In genomic region chr5:129906177-129906887, GRCh38 we compare ENCODE assay signal across 8 cellular contexts. TPM values are rescaled to one million over a fixed set of nuclear protein-coding genes. Genes with fewer than 3 reads are reported as not detected.
DNase-seq lines count a peak whose midpoint lies in the region; ATAC-seq and TF ChIP-seq lines count a peak whose summit lies in the region.

No MANE protein-coding gene starts in this region.

- intact Hi-C loops in left ventricle myocardium inferior (cut with micrococcal nuclease): loop anchor here (10.0 kb wide), 1 partner anchor 238 kb away; no protein-coding TSS in a partner anchor

- peaks cover 43% of the 10 kb centered on the region for H3K27me3 ChIP-seq in left ventricle myocardium inferior (ENCODE audit: low read depth)

- peaks cover 28% of the 10 kb centered on the region for H3K4me1 ChIP-seq in left ventricle myocardium inferior

- H3K4me3 ChIP-seq in WI38 (ENCODE audit: low read depth, low read length) (peak overlapping the region; percentile 65), left ventricle myocardium inferior (peak overlapping the region; percentile 82)

- ATAC-seq in HG02798 (IDR thresholded peaks at IDR 0.05; ENCODE audit: poor library complexity, unreplicated experiment) (no peak), HG02870 (IDR thresholded peaks at IDR 0.05; ENCODE audit: unreplicated experiment) (no peak)

- no peaks in the 10 kb centered on the region for H3K36me3 ChIP-seq in left ventricle myocardium inferior

- H3K9me3 ChIP-seq in left ventricle myocardium inferior (replicated peaks): no peaks in the 10 kb centered on the region

- DNase-seq in ELR (ENCODE audit: low read depth): peak; percentile 3
- no peak for DNase-seq in left ventricle myocardium inferior
- peak; percentile 11 for DNase-seq in renal cortical epithelial cell (ENCODE audit: low read depth)
- no peak for DNase-seq in NCI-H69 (lab: John Stamatoyannopoulos, UW)
- no peak for DNase-seq in NCI-H345 (lab: John Stamatoyannopoulos, UW)

- TF ChIP-seq CTCF in WI38 (IDR thresholded peaks at IDR 0.05; ENCODE audit: low read depth, low read length): no peak
- TF ChIP-seq CTCF in left ventricle myocardium inferior (IDR thresholded peaks at IDR 0.05; ENCODE audit: borderline replicate concordance): no peak

- H3K27ac ChIP-seq in left ventricle myocardium inferior (replicated peaks): no peak overlapping the region

RNA-seq across cellular contexts. Expression of gene CHSY3, which starts 2.1 kb away (rescaled TPM):
- 0.85 TPM for total RNA-seq in left ventricle myocardium inferior
- 0.70 and 2.1 TPM in 2 replicates for total RNA-seq in renal cortical epithelial cell

Comparison
In these comparisons a context has a peak if more than half of its experiments do, and no peak if none do; other contexts are left out.
1. DNase-seq: peak in ELR (single experiment) and renal cortical epithelial cell (single experiment); none in left ventricle myocardium inferior (single experiment), NCI-H69 (single experiment) and NCI-H345 (single experiment).